21 cellular contexts compared by ENCODE assay signal in genomic region chr5:109173395-109173794, GRCh38.
DNase-seq lines count a peak whose midpoint lies in the region; ATAC-seq, FAIRE-seq and TF ChIP-seq lines count a peak whose summit lies in the region.
"Had no signal": no experiment of that assay in that cellular context is flagged by ENCODE, and none has a peak within 500 bp of the region (broad histone marks: within the 10 kb centered on the region; RNA-seq: fewer than 3 reads in every experiment).

No MANE protein-coding gene starts in this region.

- POLR2A ChIA-PET in activated CD8-positive, alpha-beta T cell treated with anti-CD3 and anti-CD28 coated beads, Interleukin-2, amount 10 ng/mL, durations not matched to agents 7 days and 5 days (lab: Charles Lee) = no interaction called here

- H3K36me3 ChIP-seq in GM23338 (ENCODE audit: insufficient read depth) (no peaks in the 10 kb centered on the region), bronchial epithelial cell (ENCODE audit: control insufficient read depth, insufficient read depth, low read length) (no peaks in the 10 kb centered on the region)
- H3K36me3 ChIP-seq: BLaER1 had no signal

- H3K4me3 ChIP-seq in GM23338 = no peak overlapping the region
- H3K4me3 ChIP-seq in bronchial epithelial cell (ENCODE audit: low read depth, low read length) = no peak overlapping the region
- H3K4me3 ChIP-seq: BLaER1 had no signal

- H3K27ac ChIP-seq in GM23338 (ENCODE audit: low read depth) (no peak overlapping the region), foreskin keratinocyte (no peak overlapping the region)
- H3K27ac ChIP-seq: 22Rv1, BLaER1, C4-2B had no signal

- no peak for FAIRE-seq in bronchial epithelial cell (lab: Jason Lieb, UNC)
- FAIRE-seq: A204.1, G401.6, GM12892, H1 had no signal

- peaks cover 30% of the 10 kb centered on the region; the same call in 2 of the 3 replicates for H3K4me1 Mint-ChIP-seq in GM23338
- H3K4me1 Mint-ChIP-seq in activated CD8-positive, alpha-beta T cell treated with anti-CD3 and anti-CD28 coated beads, Interleukin-2, amount 10 ng/mL, durations not matched to agents 7 days and 5 days (ENCODE audit: low read depth) = no peaks in the 10 kb centered on the region
- H3K4me1 Mint-ChIP-seq: B cell; CD4-positive, CD25-positive, alpha-beta regulatory T cell had no signal

- no peak overlapping the region for H3K4me3 Mint-ChIP-seq in GM23338
- no peak overlapping the region for H3K4me3 Mint-ChIP-seq in activated CD8-positive, alpha-beta T cell treated with anti-CD3 and anti-CD28 coated beads, Interleukin-2, amount 10 ng/mL, durations not matched to agents 7 days and 5 days
- H3K4me3 Mint-ChIP-seq: B cell; CD4-positive, CD25-positive, alpha-beta regulatory T cell; CD8-positive, alpha-beta T cell had no signal

- H3K36me3 Mint-ChIP-seq in GM23338 (ENCODE audit: low read depth) = peaks cover 5% of the 10 kb centered on the region; the same call in 1 of the 3 replicates
- H3K36me3 Mint-ChIP-seq in activated CD8-positive, alpha-beta T cell treated with anti-CD3 and anti-CD28 coated beads, Interleukin-2, amount 10 ng/mL, durations not matched to agents 7 days and 5 days (ENCODE audit: low read depth) = no peaks in the 10 kb centered on the region
- H3K36me3 Mint-ChIP-seq: CD4-positive, CD25-positive, alpha-beta regulatory T cell; CD8-positive, alpha-beta T cell had no signal

- H3K4me1 ChIP-seq in GM23338 (ENCODE audit: insufficient read depth) (peaks cover 19% of the 10 kb centered on the region; the same call in 1 of the 2 replicates), foreskin keratinocyte (no peaks in the 10 kb centered on the region)
- H3K4me1 ChIP-seq: BLaER1, Caco-2 had no signal

- H3K27me3 ChIP-seq in GM23338 (ENCODE audit: insufficient read depth) = no peaks in the 10 kb centered on the region
- H3K27me3 ChIP-seq in bronchial epithelial cell (ENCODE audit: control insufficient read depth, insufficient read depth, low read length) = no peaks in the 10 kb centered on the region
- no peaks in the 10 kb centered on the region for H3K27me3 ChIP-seq in foreskin keratinocyte
- H3K27me3 ChIP-seq: BLaER1 had no signal

- H3F3A ChIP-seq in GM23338 (replicated peaks; ENCODE audit: low read depth) = no peaks in the 10 kb centered on the region

- peaks cover 2% of the 10 kb centered on the region for H3K27me3 Mint-ChIP-seq in GM23338 (ENCODE audit: insufficient read depth, low read depth, poor library complexity)
- H3K27me3 Mint-ChIP-seq in activated CD8-positive, alpha-beta T cell treated with anti-CD3 and anti-CD28 coated beads, Interleukin-2, amount 10 ng/mL, durations not matched to agents 7 days and 5 days (ENCODE audit: low read depth) = no peaks in the 10 kb centered on the region
- H3K27me3 Mint-ChIP-seq: B cell; CD4-positive, CD25-positive, alpha-beta regulatory T cell had no signal

- peak overlapping the region; percentile 84 for H3K27ac Mint-ChIP-seq in GM23338
- H3K27ac Mint-ChIP-seq in activated CD8-positive, alpha-beta T cell treated with anti-CD3 and anti-CD28 coated beads, Interleukin-2, amount 10 ng/mL, durations not matched to agents 7 days and 5 days = no peak overlapping the region
- H3K27ac Mint-ChIP-seq: B cell; CD4-positive, CD25-positive, alpha-beta regulatory T cell; CD8-positive, alpha-beta T cell had no signal

- no peaks in the 10 kb centered on the region for H3K9me2 ChIP-seq in GM23338 (ENCODE audit: insufficient read depth)

- H2AFZ ChIP-seq in GM23338 = no peak overlapping the region

- no peak for DNase-seq in GM23338 (ENCODE audit: low spot score)
- DNase-seq in bronchial epithelial cell (ENCODE audit: low read depth) = peak; percentile 18
- peak in 1 of 2 donors; percentile 29 for DNase-seq in foreskin keratinocyte
- DNase-seq in activated CD8-positive, alpha-beta T cell treated with anti-CD3 and anti-CD28 coated beads, Interleukin-2, amount 10 ng/mL, durations not matched to agents 7 days and 5 days = no peak
- no peak for DNase-seq in NCI-H524 treated with DMSO at 0.1 percent for 48 hours (lab: John Stamatoyannopoulos, UW)
- DNase-seq in medulla oblongata (ENCODE audit: extremely low spot score) = no peak
- DNase-seq: Caco-2; CD4-positive, CD25-positive, alpha-beta regulatory T cell; CD8-positive, alpha-beta T cell; DMS153; DND-41; H7; HCEC 1CT had no signal

- no peaks in the 10 kb centered on the region; the same call in 2 of the 3 replicates for H3K9me3 Mint-ChIP-seq in GM23338
- H3K9me3 Mint-ChIP-seq in activated CD8-positive, alpha-beta T cell treated with anti-CD3 and anti-CD28 coated beads, Interleukin-2, amount 10 ng/mL, durations not matched to agents 7 days and 5 days (ENCODE audit: insufficient read depth) = peaks cover 6% of the 10 kb centered on the region
- H3K9me3 Mint-ChIP-seq: CD4-positive, CD25-positive, alpha-beta regulatory T cell; CD8-positive, alpha-beta T cell had no signal

- no peaks in the 10 kb centered on the region for H4K20me1 ChIP-seq in GM23338 (replicated peaks; ENCODE audit: insufficient read depth)
- H4K20me1 ChIP-seq: BLaER1 had no signal

- CTCF ChIA-PET in activated CD8-positive, alpha-beta T cell treated with anti-CD3 and anti-CD28 coated beads, Interleukin-2, amount 10 ng/mL, durations not matched to agents 7 days and 5 days (lab: Charles Lee) = no interaction called here

- H3K4me2 ChIP-seq in GM23338 = no peak overlapping the region
- H3K4me2 ChIP-seq: BLaER1 had no signal

- no peaks in the 10 kb centered on the region for H3K79me2 ChIP-seq in GM23338 (replicated peaks; ENCODE audit: insufficient read depth)

- no peak for TF ChIP-seq CTCF in GM23338 (conservative IDR thresholded peaks at IDR 0.05; ENCODE audit: low read depth in 2 of 2)
- no peak for TF ChIP-seq CTCF in bronchial epithelial cell (IDR thresholded peaks at IDR 0.05; ENCODE audit: insufficient read depth, low read length, severe bottlenecking)
- TF ChIP-seq CTCF in foreskin keratinocyte (conservative IDR thresholded peaks at IDR 0.05) = no peak

- no peak for ATAC-seq in GM23338
- peak; percentile 38 for ATAC-seq in foreskin keratinocyte
- ATAC-seq in activated CD8-positive, alpha-beta T cell treated with anti-CD3 and anti-CD28 coated beads, Interleukin-2, amount 10 ng/mL, durations not matched to agents 7 days and 5 days = no peak
- ATAC-seq: CD8-positive, alpha-beta T cell had no signal

TF ChIP-seq in GM23338, 12 proteins besides CTCF, POLR2A, EP300 and RAD21:
- no peak for TF ChIP-seq ZNF331 (CRISPR knock-in tag; IDR thresholded peaks at IDR 0.05; ENCODE audit: low read depth)
